ENCODE assay signal across 34 cellular contexts in genomic region chr2:55902429-55902828, GRCh38. TPM values are rescaled to one million over a fixed set of nuclear protein-coding genes. Genes with fewer than 3 reads are reported as not detected.
"Had no signal": no experiment of that assay in that cellular context is flagged by ENCODE, and none has a peak within 500 bp of the region (broad histone marks: within the 10 kb centered on the region; RNA-seq: fewer than 3 reads in every experiment).

No MANE protein-coding gene starts in this region.

- H3K36me3 ChIP-seq: lower lobe of right lung, prostate gland, tibial nerve, WERI-Rb-1 had no signal

- H3K4me2 ChIP-seq: smooth muscle cell had no signal

- H3K9me3 Mint-ChIP-seq: activated CD4-positive, alpha-beta T cell treated with anti-CD3 and anti-CD28 coated beads, Interleukin-2, amount 10 ng/mL, durations not matched to agents 24 days and 14 days; activated naive CD8-positive, alpha-beta T cell treated with anti-CD3 and anti-CD28 coated beads, Interleukin-2, amount 10 ng/mL, durations not matched to agents 7 days and 5 days; activated T-helper 1 cell treated with anti-CD3 and anti-CD28 coated beads, Interleukin-12 subunit alpha, Interleukin-12 subunit beta, Interleukin-2, Interleukin-4 antibody, amounts not matched to agents 30 ng/mL and 10 ng/mL and 1 ng/mL, durations not matched to agents 14 hours and 24 hours and 36 hours; effector memory CD8-positive, alpha-beta T cell; stimulated activated naive CD8-positive, alpha-beta T cell treated with anti-CD3 and anti-CD28 coated beads, Interleukin-15, amount 100 ng/mL, for 72 hours had no signal

- H3K4me1 ChIP-seq: lower lobe of right lung, prostate gland, tibial nerve had no signal

- H3K27ac ChIP-seq: lower lobe of right lung, prostate gland, tibial nerve, WERI-Rb-1 had no signal

- H3K27me3 ChIP-seq: ascending aorta, tibial nerve had no signal

- H3K4me3 Mint-ChIP-seq: activated CD4-positive, alpha-beta memory T cell treated with anti-CD3 and anti-CD28 coated beads for 36 hours; activated CD4-positive, alpha-beta T cell treated with anti-CD3 and anti-CD28 coated beads, Interleukin-2, amount 10 ng/mL, durations not matched to agents 24 days and 14 days; activated naive CD4-positive, alpha-beta T cell treated with anti-CD3 and anti-CD28 coated beads for 36 hours; activated naive CD8-positive, alpha-beta T cell treated with anti-CD3 and anti-CD28 coated beads, Interleukin-2, amount 10 ng/mL, durations not matched to agents 7 days and 5 days; activated T-helper 1 cell treated with anti-CD3 and anti-CD28 coated beads, Interleukin-12 subunit alpha, Interleukin-12 subunit beta, Interleukin-2, Interleukin-4 antibody, amounts not matched to agents 30 ng/mL and 10 ng/mL and 1 ng/mL, durations not matched to agents 14 hours and 24 hours and 36 hours; effector memory CD8-positive, alpha-beta T cell; natural killer cell; stimulated activated memory B cell treated with anti-CD40 and anti-IgM and Interleukin-4, amounts not matched to agents 10 μg/mL and 1 μg/mL and 100 μg/mL, for 72 hours; stimulated activated naive CD8-positive, alpha-beta T cell treated with anti-CD3 and anti-CD28 coated beads, Interleukin-15, amount 100 ng/mL, for 72 hours; T-helper 17 cell had no signal

- ATAC-seq: effector memory CD8-positive, alpha-beta T cell; esophagus mucosa; left lobe of liver; lower lobe of right lung; natural killer cell; stimulated activated memory B cell treated with anti-CD40 and anti-IgM and Interleukin-4, amounts not matched to agents 10 μg/mL and 1 μg/mL and 100 μg/mL, for 72 hours; stimulated activated naive CD8-positive, alpha-beta T cell treated with anti-CD3 and anti-CD28 coated beads, Interleukin-15, amount 100 ng/mL, for 72 hours; T-helper 17 cell had no signal

- H3K9me3 ChIP-seq: ascending aorta, lower lobe of right lung, prostate gland had no signal

- H3K27ac Mint-ChIP-seq: activated CD4-positive, alpha-beta memory T cell treated with anti-CD3 and anti-CD28 coated beads for 36 hours; activated CD4-positive, alpha-beta T cell treated with anti-CD3 and anti-CD28 coated beads, Interleukin-2, amount 10 ng/mL, durations not matched to agents 24 days and 14 days; activated naive CD4-positive, alpha-beta T cell treated with anti-CD3 and anti-CD28 coated beads for 36 hours; activated naive CD8-positive, alpha-beta T cell treated with anti-CD3 and anti-CD28 coated beads, Interleukin-2, amount 10 ng/mL, durations not matched to agents 7 days and 5 days; activated T-helper 1 cell treated with anti-CD3 and anti-CD28 coated beads, Interleukin-12 subunit alpha, Interleukin-12 subunit beta, Interleukin-2, Interleukin-4 antibody, amounts not matched to agents 30 ng/mL and 10 ng/mL and 1 ng/mL, durations not matched to agents 14 hours and 24 hours and 36 hours; effector memory CD8-positive, alpha-beta T cell; natural killer cell; stimulated activated memory B cell treated with anti-CD40 and anti-IgM and Interleukin-4, amounts not matched to agents 10 μg/mL and 1 μg/mL and 100 μg/mL, for 72 hours; stimulated activated naive CD8-positive, alpha-beta T cell treated with anti-CD3 and anti-CD28 coated beads, Interleukin-15, amount 100 ng/mL, for 72 hours; T-helper 17 cell had no signal

- H3K27me3 Mint-ChIP-seq: activated CD4-positive, alpha-beta T cell treated with anti-CD3 and anti-CD28 coated beads, Interleukin-2, amount 10 ng/mL, durations not matched to agents 24 days and 14 days; effector memory CD8-positive, alpha-beta T cell; stimulated activated memory B cell treated with anti-CD40 and anti-IgM and Interleukin-4, amounts not matched to agents 10 μg/mL and 1 μg/mL and 100 μg/mL, for 72 hours; stimulated activated naive CD8-positive, alpha-beta T cell treated with anti-CD3 and anti-CD28 coated beads, Interleukin-15, amount 100 ng/mL, for 72 hours had no signal

- H3K4me1 Mint-ChIP-seq: activated CD4-positive, alpha-beta T cell treated with anti-CD3 and anti-CD28 coated beads, Interleukin-2, amount 10 ng/mL, durations not matched to agents 24 days and 14 days; activated naive CD8-positive, alpha-beta T cell treated with anti-CD3 and anti-CD28 coated beads, Interleukin-2, amount 10 ng/mL, durations not matched to agents 7 days and 5 days; natural killer cell; stimulated activated memory B cell treated with anti-CD40 and anti-IgM and Interleukin-4, amounts not matched to agents 10 μg/mL and 1 μg/mL and 100 μg/mL, for 72 hours; stimulated activated naive CD8-positive, alpha-beta T cell treated with anti-CD3 and anti-CD28 coated beads, Interleukin-15, amount 100 ng/mL, for 72 hours; T-helper 17 cell had no signal

- H3K36me3 Mint-ChIP-seq: activated CD4-positive, alpha-beta memory T cell treated with anti-CD3 and anti-CD28 coated beads for 36 hours; activated naive CD8-positive, alpha-beta T cell treated with anti-CD3 and anti-CD28 coated beads, Interleukin-2, amount 10 ng/mL, durations not matched to agents 7 days and 5 days; natural killer cell; stimulated activated memory B cell treated with anti-CD40 and anti-IgM and Interleukin-4, amounts not matched to agents 10 μg/mL and 1 μg/mL and 100 μg/mL, for 72 hours had no signal

- DNase-seq: activated CD4-positive, alpha-beta memory T cell treated with anti-CD3 and anti-CD28 coated beads for 36 hours; activated CD4-positive, alpha-beta T cell treated with anti-CD3 and anti-CD28 coated beads, Interleukin-2, amount 10 ng/mL, durations not matched to agents 24 days and 14 days; activated CD4-positive, CD25-positive, alpha-beta regulatory T cell treated with anti-CD3 and anti-CD28 coated beads, Interleukin-2, amount 50 U/mL, for 72 hours; activated CD8-positive, alpha-beta memory T cell treated with anti-CD3 and anti-CD28 coated beads, Interleukin-2, amount 50 U/mL, for 4 hours; activated effector memory CD4-positive, alpha-beta T cell treated with anti-CD3 and anti-CD28 coated beads, Interleukin-2, amount 50 U/mL, for 16 hours; activated naive CD4-positive, alpha-beta T cell treated with anti-CD3 and anti-CD28 coated beads for 36 hours; activated naive CD8-positive, alpha-beta T cell treated with anti-CD3 and anti-CD28 coated beads, Interleukin-2, amount 10 ng/mL, durations not matched to agents 7 days and 5 days; activated T-cell treated with anti-CD3 and anti-CD28 coated beads, Interleukin-2, amount 50 U/mL, for 1 hour; caudate nucleus; cortex of kidney; effector memory CD8-positive, alpha-beta T cell; foreskin fibroblast; head of caudate nucleus; hippocampal formation; lower lobe of right lung; mesendoderm; natural killer cell; stimulated activated CD4-positive, alpha-beta T cell treated with anti-CD3 and anti-CD28 coated beads, Interleukin-1b, Interleukin-23, amount 100 ng/mL, for 48 hours; stimulated activated CD4-positive, alpha-beta T cell treated with anti-CD3 and anti-CD28 coated beads, Interleukin-4, amount 100 ng/mL, for 4 hours; stimulated activated CD8-positive, alpha-beta memory T cell treated with anti-CD3 and anti-CD28 coated beads, Interleukin-4, amount 100 ng/mL, for 48 hours; stimulated activated naive CD8-positive, alpha-beta T cell treated with anti-CD3 and anti-CD28 coated beads, Interleukin-15, amount 100 ng/mL, for 72 hours; substantia nigra; T-helper 17 cell; T1000; WERI-Rb-1 had no signal

- H3K4me3 ChIP-seq: ascending aorta, lower lobe of right lung, prostate gland, smooth muscle cell, tibial nerve had no signal

RNA-seq across cellular contexts. Expression of gene EFEMP1, which starts 21.2 kb away (rescaled TPM):
- total RNA-seq: activated CD4-positive, alpha-beta memory T cell treated with anti-CD3 and anti-CD28 coated beads for 36 hours; activated CD4-positive, alpha-beta T cell treated with anti-CD3 and anti-CD28 coated beads, Interleukin-2, amount 10 ng/mL, durations not matched to agents 24 days and 14 days; activated CD8-positive, alpha-beta memory T cell treated with anti-CD3 and anti-CD28 coated beads for 36 hours; activated naive CD4-positive, alpha-beta T cell treated with anti-CD3 and anti-CD28 coated beads for 36 hours; activated naive CD8-positive, alpha-beta T cell treated with anti-CD3 and anti-CD28 coated beads, Interleukin-2, amount 10 ng/mL, durations not matched to agents 7 days and 5 days; activated T-helper 1 cell treated with anti-CD3 and anti-CD28 coated beads, Interleukin-12 subunit alpha, Interleukin-12 subunit beta, Interleukin-2, Interleukin-4 antibody, amounts not matched to agents 30 ng/mL and 10 ng/mL and 1 ng/mL, durations not matched to agents 14 hours and 24 hours and 36 hours; natural killer cell; T-helper 17 cell had no signal
